In genomic region chr4:1239949-1240305, GRCh38 we compare ENCODE assay signal across 21 cellular contexts.
"Had no signal": no experiment of that assay in that cellular context is flagged by ENCODE, and none has a peak within 500 bp of the region (broad histone marks: within the 10 kb centered on the region; RNA-seq: fewer than 3 reads in every experiment).

No MANE protein-coding gene starts in this region.

- H3K27me3 Mint-ChIP-seq: activated B cell treated with CpG ODN at 0.5 μM for 24 hours; activated CD4-positive, alpha-beta memory T cell treated with anti-CD3 and anti-CD28 coated beads, Interleukin-2, amount 10 ng/mL, durations not matched to agents 7 days and 5 days; effector memory CD8-positive, alpha-beta T cell; naive B cell had no signal

- H3K27me3 ChIP-seq: neural progenitor cell, ovary, right lobe of liver had no signal

- ATAC-seq: activated naive CD4-positive, alpha-beta T cell treated with anti-CD3 and anti-CD28 coated beads, Interleukin-2, amount 50 U/mL, for 72 hours; effector memory CD8-positive, alpha-beta T cell; right lobe of liver had no signal

- H3K36me3 Mint-ChIP-seq: activated naive CD4-positive, alpha-beta T cell treated with anti-CD3 and anti-CD28 coated beads, Interleukin-2, amount 50 U/mL, for 72 hours had no signal

- H3K27ac Mint-ChIP-seq: activated B cell treated with CpG ODN at 0.5 μM for 24 hours; activated CD4-positive, alpha-beta memory T cell treated with anti-CD3 and anti-CD28 coated beads, Interleukin-2, amount 10 ng/mL, durations not matched to agents 7 days and 5 days; effector memory CD8-positive, alpha-beta T cell; naive B cell; neural progenitor cell had no signal

- H3K27ac ChIP-seq: neural progenitor cell, ovary, right lobe of liver, SK-N-MC, thoracic aorta had no signal

- DNase-seq: activated B cell treated with CpG ODN at 0.5 μM for 24 hours; activated CD4-positive, alpha-beta memory T cell treated with anti-CD3 and anti-CD28 coated beads, Interleukin-2, amount 10 ng/mL, durations not matched to agents 7 days and 5 days; activated CD4-positive, alpha-beta T cell treated with anti-CD3 and anti-CD28 coated beads for 48 hours; activated gamma-delta T cell treated with Interleukin-2 at 50 U/mL for 16 hours; activated T-cell treated with anti-CD3 and anti-CD28 coated beads, Interleukin-2, amount 50 U/mL, for 48 hours; amygdala; caudate nucleus; effector memory CD8-positive, alpha-beta T cell; hypothalamus; islet precursor cell; naive B cell; stimulated activated CD4-positive, alpha-beta T cell treated with anti-CD3 and anti-CD28 coated beads, Interleukin-4, amount 100 ng/mL, for 1 hour; T-helper 1 cell; T-helper 9 cell had no signal

- H3K9me3 Mint-ChIP-seq: activated B cell treated with CpG ODN at 0.5 μM for 24 hours; activated CD4-positive, alpha-beta memory T cell treated with anti-CD3 and anti-CD28 coated beads, Interleukin-2, amount 10 ng/mL, durations not matched to agents 7 days and 5 days; activated naive CD4-positive, alpha-beta T cell treated with anti-CD3 and anti-CD28 coated beads, Interleukin-2, amount 50 U/mL, for 72 hours; effector memory CD8-positive, alpha-beta T cell; naive B cell; neural progenitor cell had no signal

- H3K9me3 ChIP-seq: ovary, right lobe of liver, thoracic aorta had no signal

- H3K4me3 ChIP-seq: neural progenitor cell, ovary, right lobe of liver, SK-N-MC, smooth muscle cell, thoracic aorta had no signal

- H3K36me3 ChIP-seq: neural progenitor cell, ovary had no signal

- H3K4me3 Mint-ChIP-seq: activated B cell treated with CpG ODN at 0.5 μM for 24 hours; activated CD4-positive, alpha-beta memory T cell treated with anti-CD3 and anti-CD28 coated beads, Interleukin-2, amount 10 ng/mL, durations not matched to agents 7 days and 5 days; effector memory CD8-positive, alpha-beta T cell; naive B cell; neural progenitor cell had no signal

- H3K4me1 ChIP-seq: neural progenitor cell had no signal
